Comparison of ENCODE assay signal across 18 cellular contexts in the genomic region with DNA sequence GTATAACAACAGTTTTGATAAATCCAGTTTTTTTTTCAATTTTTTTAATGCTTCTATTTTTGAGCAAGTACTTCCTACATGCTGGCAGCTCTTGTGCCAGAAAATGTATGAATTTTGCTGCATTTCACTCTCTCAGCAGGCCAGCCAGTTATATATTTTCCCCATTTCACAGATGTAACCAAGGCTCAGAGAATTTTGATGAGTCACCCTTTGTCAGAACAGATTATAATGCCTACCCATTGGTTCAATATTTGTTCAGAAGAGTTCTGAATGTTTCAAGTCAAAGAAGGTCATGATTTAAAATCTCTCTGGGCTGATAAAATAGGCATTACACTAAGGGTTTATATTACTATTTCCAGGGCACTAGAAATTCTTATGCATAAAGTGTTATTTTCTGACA.
DNase-seq lines count a peak whose midpoint lies in the region; ATAC-seq and TF ChIP-seq lines count a peak whose summit lies in the region.
"Had no signal": no experiment of that assay in that cellular context is flagged by ENCODE, and none has a peak within 500 bp of the region (broad histone marks: within the 10 kb centered on the region; RNA-seq: fewer than 3 reads in every experiment).

No MANE protein-coding gene starts in this region.

- no peaks in the 10 kb centered on the region for H3K27me3 Mint-ChIP-seq in GM23338 (ENCODE audit: insufficient read depth, low read depth, poor library complexity)
- H3K27me3 Mint-ChIP-seq in glutamatergic neuron (ENCODE audit: unreplicated experiment), result peaks cover 2% of the 10 kb centered on the region
- H3K27me3 Mint-ChIP-seq: CD4-positive, alpha-beta T cell had no signal

- no peak overlapping the region for H3K4me2 ChIP-seq in GM23338
- H3K4me2 ChIP-seq: BLaER1 treated with 17β-estradiol and CSF1 and Interleukin-3, amounts not matched to agents 10 nM and 100 nM had no signal

- TF ChIP-seq CTCF in GM23338 (conservative IDR thresholded peaks at IDR 0.05; ENCODE audit: low read depth in 2 of 2) (no peak), glutamatergic neuron (IDR thresholded peaks at IDR 0.05; ENCODE audit: partially characterized antibody, unreplicated experiment) (no peak)

- no peak for ATAC-seq in GM23338

- H2AFZ ChIP-seq in GM23338, result peak overlapping the region; percentile 29; the same call in 1 of the 2 replicates
- H2AFZ ChIP-seq: GM23248 had no signal

- H3K9me3 Mint-ChIP-seq in GM23338, result no peaks in the 10 kb centered on the region
- peaks cover 2% of the 10 kb centered on the region for H3K9me3 Mint-ChIP-seq in glutamatergic neuron (ENCODE audit: unreplicated experiment)

- no peaks in the 10 kb centered on the region for H3F3A ChIP-seq in GM23338 (replicated peaks; ENCODE audit: low read depth)

- 0 out of 2 replicates have a peak, but pooled peaks cover 2% of the 10 kb centered on the region for H3K9me2 ChIP-seq in GM23338 (ENCODE audit: insufficient read depth)

- H3K27me3 ChIP-seq in GM23338 (ENCODE audit: insufficient read depth), result no peaks in the 10 kb centered on the region
- H3K27me3 ChIP-seq: BE2C; BLaER1 treated with 17β-estradiol and CSF1 and Interleukin-3, amounts not matched to agents 10 nM and 100 nM had no signal

- no peaks in the 10 kb centered on the region for H4K20me1 ChIP-seq in GM23338 (replicated peaks; ENCODE audit: insufficient read depth)
- H4K20me1 ChIP-seq: BLaER1 treated with 17β-estradiol and CSF1 and Interleukin-3, amounts not matched to agents 10 nM and 100 nM had no signal

- H3K4me1 ChIP-seq in GM23338 (ENCODE audit: insufficient read depth), result no peaks in the 10 kb centered on the region
- H3K4me1 ChIP-seq: BE2C; BLaER1 treated with 17β-estradiol and CSF1 and Interleukin-3, amounts not matched to agents 10 nM and 100 nM; HAP-1 had no signal

- DNase-seq in DMS53 (lab: John Stamatoyannopoulos, UW) (peak; percentile 58), GM23338 (ENCODE audit: low spot score) (no peak), NCI-H69 (lab: John Stamatoyannopoulos, UW) (peak; percentile 10), glutamatergic neuron (no peak), middle frontal gyrus (ENCODE audit: extremely low spot score, low spot score) (no peak)
- DNase-seq in activated CD4-positive, alpha-beta T cell treated with anti-CD3 and anti-CD28 coated beads, Interleukin-2, amount 50 U/mL, for 4 hours, result no peak
- no peak for DNase-seq in stimulated activated CD4-positive, alpha-beta T cell treated with anti-CD3 and anti-CD28 coated beads, Interleukin-2, amount 100 ng/mL, for 48 hours
- DNase-seq in activated CD8-positive, alpha-beta memory T cell treated with anti-CD3 and anti-CD28 coated beads, Interleukin-2, amount 50 U/mL, for 48 hours, result no peak
- DNase-seq: AML-193; BE2C; CD4-positive, alpha-beta T cell; CD8-positive, alpha-beta memory T cell; DMS 273 treated with DMSO at 0.1 percent for 48 hours; DND-41; GM23248 had no signal

- no peaks in the 10 kb centered on the region for H3K36me3 Mint-ChIP-seq in GM23338 (ENCODE audit: low read depth)
- no peaks in the 10 kb centered on the region for H3K36me3 Mint-ChIP-seq in glutamatergic neuron (ENCODE audit: unreplicated experiment)
- H3K36me3 Mint-ChIP-seq: CD14-positive monocyte; CD8-positive, alpha-beta memory T cell had no signal

- H3K27ac Mint-ChIP-seq in GM23338, result peak overlapping the region; percentile 51
- H3K27ac Mint-ChIP-seq in glutamatergic neuron (ENCODE audit: unreplicated experiment), result peak overlapping the region; percentile 71
- H3K27ac Mint-ChIP-seq: CD14-positive monocyte; CD4-positive, alpha-beta T cell; CD8-positive, alpha-beta memory T cell had no signal

- no peaks in the 10 kb centered on the region for H3K36me3 ChIP-seq in GM23338 (ENCODE audit: insufficient read depth)
- H3K36me3 ChIP-seq: BE2C; BLaER1 treated with 17β-estradiol and CSF1 and Interleukin-3, amounts not matched to agents 10 nM and 100 nM; HAP-1 had no signal

- peaks cover 13% of the 10 kb centered on the region; the same call in 2 of the 3 replicates for H3K4me1 Mint-ChIP-seq in GM23338
- peaks cover 27% of the 10 kb centered on the region for H3K4me1 Mint-ChIP-seq in glutamatergic neuron (ENCODE audit: low read depth, unreplicated experiment)
- H3K4me1 Mint-ChIP-seq: CD14-positive monocyte; CD8-positive, alpha-beta memory T cell had no signal

- H3K79me2 ChIP-seq in GM23338 (replicated peaks; ENCODE audit: insufficient read depth), result no peaks in the 10 kb centered on the region

- H3K27ac ChIP-seq in GM23338 (ENCODE audit: low read depth), result no peak overlapping the region
- H3K27ac ChIP-seq: BLaER1 treated with 17β-estradiol and CSF1 and Interleukin-3, amounts not matched to agents 10 nM and 100 nM; GM23248 had no signal

- H3K4me3 Mint-ChIP-seq in GM23338 (no peak overlapping the region), glutamatergic neuron (ENCODE audit: unreplicated experiment) (no peak overlapping the region)
- H3K4me3 Mint-ChIP-seq: CD14-positive monocyte; CD4-positive, alpha-beta T cell; CD8-positive, alpha-beta memory T cell had no signal

- H3K4me3 ChIP-seq in GM23338, result no peak overlapping the region
- H3K4me3 ChIP-seq: BLaER1 treated with 17β-estradiol and CSF1 and Interleukin-3, amounts not matched to agents 10 nM and 100 nM; GM23248; HAP-1 had no signal

TF ChIP-seq in GM23338, 12 proteins besides CTCF, POLR2A, EP300 and RAD21:
- TF ChIP-seq, protein P1, sequence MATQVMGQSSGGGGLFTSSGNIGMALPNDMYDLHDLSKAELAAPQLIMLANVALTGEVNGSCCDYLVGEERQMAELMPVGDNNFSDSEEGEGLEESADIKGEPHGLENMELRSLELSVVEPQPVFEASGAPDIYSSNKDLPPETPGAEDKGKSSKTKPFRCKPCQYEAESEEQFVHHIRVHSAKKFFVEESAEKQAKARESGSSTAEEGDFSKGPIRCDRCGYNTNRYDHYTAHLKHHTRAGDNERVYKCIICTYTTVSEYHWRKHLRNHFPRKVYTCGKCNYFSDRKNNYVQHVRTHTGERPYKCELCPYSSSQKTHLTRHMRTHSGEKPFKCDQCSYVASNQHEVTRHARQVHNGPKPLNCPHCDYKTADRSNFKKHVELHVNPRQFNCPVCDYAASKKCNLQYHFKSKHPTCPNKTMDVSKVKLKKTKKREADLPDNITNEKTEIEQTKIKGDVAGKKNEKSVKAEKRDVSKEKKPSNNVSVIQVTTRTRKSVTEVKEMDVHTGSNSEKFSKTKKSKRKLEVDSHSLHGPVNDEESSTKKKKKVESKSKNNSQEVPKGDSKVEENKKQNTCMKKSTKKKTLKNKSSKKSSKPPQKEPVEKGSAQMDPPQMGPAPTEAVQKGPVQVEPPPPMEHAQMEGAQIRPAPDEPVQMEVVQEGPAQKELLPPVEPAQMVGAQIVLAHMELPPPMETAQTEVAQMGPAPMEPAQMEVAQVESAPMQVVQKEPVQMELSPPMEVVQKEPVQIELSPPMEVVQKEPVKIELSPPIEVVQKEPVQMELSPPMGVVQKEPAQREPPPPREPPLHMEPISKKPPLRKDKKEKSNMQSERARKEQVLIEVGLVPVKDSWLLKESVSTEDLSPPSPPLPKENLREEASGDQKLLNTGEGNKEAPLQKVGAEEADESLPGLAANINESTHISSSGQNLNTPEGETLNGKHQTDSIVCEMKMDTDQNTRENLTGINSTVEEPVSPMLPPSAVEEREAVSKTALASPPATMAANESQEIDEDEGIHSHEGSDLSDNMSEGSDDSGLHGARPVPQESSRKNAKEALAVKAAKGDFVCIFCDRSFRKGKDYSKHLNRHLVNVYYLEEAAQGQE (IDR thresholded peaks at IDR 0.05; ENCODE audit: unreplicated experiment), result no peak

Comparison
In these comparisons a context has a peak if more than half of its experiments do, and no peak if none do; other contexts are left out.
1. DNase-seq: peak in DMS53 (single experiment) and NCI-H69 (single experiment); none in GM23338 (single experiment), glutamatergic neuron (single experiment), activated CD4-positive, alpha-beta T cell treated with anti-CD3 and anti-CD28 coated beads, Interleukin-2, amount 50 U/mL, for 4 hours (0 of 2), stimulated activated CD4-positive, alpha-beta T cell treated with anti-CD3 and anti-CD28 coated beads, Interleukin-2, amount 100 ng/mL, for 48 hours (0 of 2), middle frontal gyrus (single experiment) and activated CD8-positive, alpha-beta memory T cell treated with anti-CD3 and anti-CD28 coated beads, Interleukin-2, amount 50 U/mL, for 48 hours (single experiment).